10 cellular contexts compared by ENCODE assay signal in genomic region chr15:40334941-40335795, GRCh38. TPM values are rescaled to one million over a fixed set of nuclear protein-coding genes. Genes with fewer than 3 reads are reported as not detected.
A peak's percentile ranks its signal among the peaks of the same experiment; 100 is the strongest.
DNase-seq lines count a peak whose midpoint lies in the region; ATAC-seq and TF ChIP-seq lines count a peak whose summit lies in the region.
"Had no signal": no experiment of that assay in that cellular context is flagged by ENCODE, and none has a peak within 500 bp of the region (broad histone marks: within the 10 kb centered on the region; RNA-seq: fewer than 3 reads in every experiment).

No MANE protein-coding gene starts in this region.

- no peaks in the 10 kb centered on the region for H3K27me3 ChIP-seq in BLaER1
- H3K27me3 ChIP-seq in adipocyte (replicated peaks; ENCODE audit: control insufficient read depth, insufficient read depth, low read length) = no peaks in the 10 kb centered on the region
- no peaks in the 10 kb centered on the region for H3K27me3 ChIP-seq in mucosa of rectum (ENCODE audit: control insufficient read depth in 2 of 2, insufficient read depth in 2 of 2, low read length in 2 of 2)
- H3K27me3 ChIP-seq in prostate gland (replicated peaks; ENCODE audit: insufficient read depth) = no peaks in the 10 kb centered on the region

- peak overlapping the region; percentile 82 for H3K27ac ChIP-seq in BLaER1
- peak overlapping the region; percentile 48 to 82 for H3K27ac ChIP-seq in mucosa of rectum (ENCODE audit: low read depth in 2 of 2, low read length in 2 of 2)
- H3K27ac ChIP-seq in prostate gland = peak overlapping the region in 1 of 2 donors; percentile 39

- no peaks in the 10 kb centered on the region for H4K20me1 ChIP-seq in BLaER1

- WGBS in prostate gland = 70% methylated on average over 25 of the region's 26 CpGs

- ATAC-seq in HG02884 (IDR thresholded peaks at IDR 0.05; ENCODE audit: unreplicated experiment) = no peak

- no peak for DNase-seq in adipocyte (ENCODE audit: low read depth)
- DNase-seq in prostate gland (ENCODE audit: low spot score) = no peak
- no peak for DNase-seq in activated CD4-positive, alpha-beta T cell treated with anti-CD3 and anti-CD28 coated beads, Interleukin-2, amount 50 U/mL, for 4 hours
- DNase-seq: effector CD8-positive, alpha-beta T cell; T1000 had no signal

- H3K9me3 ChIP-seq in BLaER1 (no peaks in the 10 kb centered on the region), adipocyte (ENCODE audit: control insufficient read depth, low read length) (no peaks in the 10 kb centered on the region), mucosa of rectum (ENCODE audit: control insufficient read depth in 2 of 2, low read length in 2 of 2) (no peaks in the 10 kb centered on the region), prostate gland (no peaks in the 10 kb centered on the region)

- no peaks in the 10 kb centered on the region for H3K36me3 ChIP-seq in BLaER1
- no peaks in the 10 kb centered on the region for H3K36me3 ChIP-seq in adipocyte (ENCODE audit: control insufficient read depth, insufficient read depth, low read length, severe bottlenecking)
- H3K36me3 ChIP-seq in mucosa of rectum (ENCODE audit: control insufficient read depth in 2 of 2, insufficient read depth in 2 of 2, low read length in 2 of 2) = no peaks in the 10 kb centered on the region
- no peaks in the 10 kb centered on the region for H3K36me3 ChIP-seq in prostate gland

- H3K4me2 ChIP-seq in BLaER1 = peak overlapping the region; percentile 97

- H3K4me3 ChIP-seq in BLaER1 = peak overlapping the region; percentile 29; the same call in 1 of the 2 replicates
- H3K4me3 ChIP-seq in adipocyte (ENCODE audit: low read length) = no peak overlapping the region
- H3K4me3 ChIP-seq in mucosa of rectum (ENCODE audit: low read length in 2 of 2) = no peak overlapping the region
- no peak overlapping the region for H3K4me3 ChIP-seq in prostate gland

- TF ChIP-seq CTCF in prostate gland (IDR thresholded peaks at IDR 0.05) = no peak

- intact Hi-C loops in prostate gland (cut with DNase I) = loop anchor here (5.0 kb wide), 1 partner anchor 58 kb away; no protein-coding TSS in a partner anchor

- H3K4me1 ChIP-seq in BLaER1 (peaks cover 100% of the 10 kb centered on the region), adipocyte (ENCODE audit: control insufficient read depth, insufficient read depth, low read length) (peaks cover 59% of the 10 kb centered on the region), mucosa of rectum (ENCODE audit: control insufficient read depth in 2 of 2, insufficient read depth in 2 of 2, low read length in 2 of 2) (peaks cover 44 to 50% of the 10 kb centered on the region in 2 donors), prostate gland (replicated peaks) (peaks cover 10% of the 10 kb centered on the region)

- TF ChIP-seq POLR2A in prostate gland (IDR thresholded peaks at IDR 0.05) = no peak

- peak overlapping the region; percentile 69 for H3K9ac ChIP-seq in BLaER1
- peak overlapping the region; percentile 27 for H3K9ac ChIP-seq in adipocyte (ENCODE audit: low read length)
- H3K9ac ChIP-seq in mucosa of rectum (ENCODE audit: low read depth in 1 of 2, low read length in 2 of 2) = no peak overlapping the region

RNA-seq across cellular contexts. Expression of gene CCDC9B, which starts 5.6 kb away (rescaled TPM):
- 10 to 100 TPM in 1 of 2 donors, 1 to 10 TPM in 1; 9.0 to 29.7 TPM for total RNA-seq in prostate gland

RNA-seq across cellular contexts. Expression of gene INAFM2, which starts 11.7 kb away (rescaled TPM):
- 10 to 100 TPM; 18.7 to 24.3 TPM for total RNA-seq in prostate gland

RNA-seq across cellular contexts. Expression of gene PHGR1, which starts 15.7 kb away (rescaled TPM):
- not detected for total RNA-seq in prostate gland
- total RNA-seq: activated T-helper 1 cell treated with anti-CD3 and anti-CD28 coated beads, Interleukin-12 subunit alpha, Interleukin-12 subunit beta, Interleukin-2, Interleukin-4 antibody, amounts not matched to agents 30 ng/mL and 10 ng/mL and 1 ng/mL, durations not matched to agents 14 hours and 24 hours and 36 hours; renal cortical epithelial cell had no signal

RNA-seq across cellular contexts. Expression of gene DISP2, which starts 22.9 kb away (rescaled TPM):
- total RNA-seq in prostate gland = 1 to 10 TPM in 1 of 2 donors, under 1 TPM in 1; 0.27 to 1.6 TPM

RNA-seq across cellular contexts. Expression of gene PLCB2, which starts 27.4 kb away (rescaled TPM):
- total RNA-seq in prostate gland = 10 to 100 TPM in 1 of 2 donors, 1 to 10 TPM in 1; 1.5 to 13.0 TPM
- total RNA-seq: renal cortical epithelial cell had no signal

Comparison
In these comparisons a context has a peak if more than half of its experiments do, and no peak if none do; other contexts are left out.
1. H3K9ac ChIP-seq: peak in BLaER1 (single experiment) and adipocyte (single experiment); none in mucosa of rectum (0 of 2).